In genomic region chr7:81812514-81813472, GRCh38 we compare ENCODE assay signal across 14 cellular contexts. TPM values are rescaled to one million over a fixed set of nuclear protein-coding genes. Genes with fewer than 3 reads are reported as not detected.
A peak's percentile ranks its signal among the peaks of the same experiment; 100 is the strongest.
DNase-seq lines count a peak whose midpoint lies in the region; ATAC-seq, FAIRE-seq and TF ChIP-seq lines count a peak whose summit lies in the region.
"Had no signal": no experiment of that assay in that cellular context is flagged by ENCODE, and none has a peak within 500 bp of the region (broad histone marks: within the 10 kb centered on the region; RNA-seq: fewer than 3 reads in every experiment).

No MANE protein-coding gene starts in this region.

- peak; percentile 92 for ATAC-seq in GM19328 (IDR thresholded peaks at IDR 0.05; ENCODE audit: unreplicated experiment)
- peak; percentile 98 for ATAC-seq in HG02885 (IDR thresholded peaks at IDR 0.05; ENCODE audit: poor library complexity, unreplicated experiment)
- peak; percentile 91 for ATAC-seq in HG03558 (IDR thresholded peaks at IDR 0.05; ENCODE audit: extremely low read depth, unreplicated experiment)
- ATAC-seq: activated T-cell treated with anti-CD3 and anti-CD28 coated beads, Interleukin-2, amount 50 U/mL, for 72 hours had no signal

- FAIRE-seq in GM12892 (lab: Jason Lieb, UNC), result no peak

- TF ChIP-seq POLR2A in GM12892 (IDR thresholded peaks at IDR 0.05; ENCODE audit: low read depth, low read length), result no peak

- peak; percentile 5 for DNase-seq in Daoy (ENCODE audit: low read depth)
- no peak for DNase-seq in SW 1271 (lab: John Stamatoyannopoulos, UW)
- DNase-seq in NCI-H524 (lab: John Stamatoyannopoulos, UW), result no peak
- DNase-seq in stimulated activated CD4-positive, alpha-beta T cell treated with anti-CD3 and anti-CD28 coated beads, Interleukin-2, amount 100 ng/mL, for 24 hours, result no peak
- DNase-seq in GM12892 (ENCODE audit: insufficient read length), result no peak
- DNase-seq: activated T-cell treated with anti-CD3 and anti-CD28 coated beads, Interleukin-2, amount 50 U/mL, for 72 hours; DMS79; NCI-H1105 treated with DMSO at 0.1 percent for 48 hours; substantia nigra; WERI-Rb-1 had no signal

RNA-seq across cellular contexts. Expression of gene HGF, which starts 42.9 kb away (rescaled TPM):
- total RNA-seq in Daoy (2014; rRNA removed; shearing (Covaris generic)), result not detected in 2 replicates
- polyA plus RNA-seq in GM12892 (2012; ENCODE audit: missing spikeins), result 0.04 TPM
- total RNA-seq: activated T-cell treated with anti-CD3 and anti-CD28 coated beads, Interleukin-2, amount 50 U/mL, for 72 hours; HT1080 had no signal
